ENCODE assay signal across 8 cellular contexts in the genomic region with DNA sequence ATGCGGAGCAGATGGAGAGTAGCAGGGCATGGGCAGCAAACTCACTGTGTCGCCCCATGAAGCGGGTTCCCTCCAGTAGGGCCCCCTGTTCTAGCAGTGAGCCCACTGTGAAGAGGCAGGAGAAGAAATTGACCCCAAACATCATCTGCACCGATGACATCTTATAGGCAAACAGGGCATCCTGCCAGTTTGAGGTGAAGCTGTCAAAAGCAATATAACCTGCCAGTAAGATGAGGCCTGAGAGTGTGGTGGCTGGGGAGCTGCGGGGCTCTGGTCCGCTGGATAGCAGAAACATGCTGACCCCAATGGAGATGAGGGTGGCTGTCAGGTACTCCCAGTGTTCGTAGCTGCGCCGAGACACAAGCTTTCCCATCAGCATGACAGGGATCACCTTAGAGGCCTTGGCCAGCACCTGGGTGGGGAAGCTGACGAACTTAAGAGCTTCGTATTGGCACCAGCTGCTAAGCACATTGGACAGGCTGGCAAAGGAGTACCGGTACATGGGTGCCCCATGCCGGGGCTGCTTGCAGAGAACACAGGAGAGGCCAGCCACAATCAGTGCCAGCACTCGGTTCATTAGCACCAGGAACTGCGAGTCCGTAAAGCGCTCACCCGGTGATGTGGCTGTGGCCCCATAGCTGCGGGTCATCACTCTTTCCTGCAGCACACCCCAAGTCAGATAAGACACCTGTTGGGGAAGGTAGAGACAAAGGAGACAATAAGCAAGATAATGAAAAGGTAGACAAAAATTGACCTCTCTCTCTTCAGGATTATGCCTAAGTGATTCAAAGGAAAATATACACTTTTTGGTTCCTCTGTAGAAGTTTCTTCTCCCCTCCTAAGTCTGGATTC. TPM values are rescaled to one million over a fixed set of nuclear protein-coding genes. Genes with fewer than 3 reads are reported as not detected.
DNase-seq lines count a peak whose midpoint lies in the region; ATAC-seq, FAIRE-seq and TF ChIP-seq lines count a peak whose summit lies in the region.

No MANE protein-coding gene starts in this region.

- peak overlapping the region; percentile 93 for H3K9ac ChIP-seq in HCT116 (ENCODE audit: low read length)
- H3K9ac ChIP-seq in keratinocyte (ENCODE audit: control insufficient read depth, extremely low read depth, insufficient read depth, low read length): peak overlapping the region; percentile 92

- DNase-seq in HCT116 (ENCODE audit: low read depth, low spot score) (no peak), keratinocyte (ENCODE audit: low read depth, low spot score) (no peak), NCI-H526 (lab: John Stamatoyannopoulos, UW) (no peak), esophagus squamous epithelium (lab: John Stamatoyannopoulos, UW) (no peak)
- DNase-seq in activated CD4-positive, alpha-beta T cell treated with anti-CD3 and anti-CD28 coated beads, Interleukin-2, amount 50 U/mL, for 4 hours: peak; percentile 29 to 30

- no peak for TF ChIP-seq RAD21 in HCT116 (IDR thresholded peaks at IDR 0.05; ENCODE audit: low read depth)

- H3K4me3 ChIP-seq in ACC112 (ENCODE audit: low read depth, low read length) (peak overlapping the region; percentile 93), HCT116 (replicated peaks in 1 of 2; ENCODE audit: low read depth in 1 of 2, low read length in 2 of 2) (peak overlapping the region; percentile 59 to 92; a peak in 2 of 4 replicates), keratinocyte (ENCODE audit: control insufficient read depth in 2 of 3, extremely low read depth in 1 of 3, insufficient read depth in 2 of 3, low read depth in 1 of 3, low read length in 3 of 3) (peak overlapping the region in 1 of 3 experiments; percentile 81), esophagus squamous epithelium (no peak overlapping the region)

- RAD21 ChIA-PET in HCT116 (lab: Charles Lee; ENCODE audit: low non-redundant PET in 1 of 2, low total read pairs in 2 of 2, uncharacterized antibody in 2 of 2, unreplicated experiment in 2 of 2): no interaction called here

- no peak for FAIRE-seq in keratinocyte (lab: Jason Lieb, UNC)

- TF ChIP-seq POLR2A in HCT116 (IDR thresholded peaks at IDR 0.05; ENCODE audit: borderline replicate concordance, extremely low read depth, insufficient read depth, insufficient read length): no peak
- TF ChIP-seq POLR2A in esophagus squamous epithelium (IDR thresholded peaks at IDR 0.05): no peak

- H3K9me1 ChIP-seq in keratinocyte (ENCODE audit: control insufficient read depth, extremely low read depth, insufficient read depth, low read length): peaks cover 2% of the 10 kb centered on the region

- no peak overlapping the region for H2AFZ ChIP-seq in ACC112 (ENCODE audit: low read length, unreplicated experiment)
- H2AFZ ChIP-seq in HCT116 (ENCODE audit: low read depth, low read length, poor library complexity, severe bottlenecking): no peak overlapping the region
- H2AFZ ChIP-seq in keratinocyte (ENCODE audit: control insufficient read depth, low read length): no peak overlapping the region

- H3K9me2 ChIP-seq in HCT116 (ENCODE audit: insufficient read depth): no peaks in the 10 kb centered on the region

- CTCF ChIA-PET in HCT116 (lab: Charles Lee): interaction anchor here (0.8 to 2.2 kb wide), 7 partner anchors 10 to 159 kb away, joined by 3 to 7 read pairs (median 3); a partner anchor contains a TSS

- WGBS in esophagus squamous epithelium, 2 donors: 54 to 67% methylated on average over 11 to 19 of the region's 19 CpGs

- H3K27me3 ChIP-seq in ACC112 (ENCODE audit: insufficient read depth, low read length): no peaks in the 10 kb centered on the region
- H3K27me3 ChIP-seq in HCT116 (ENCODE audit: insufficient read depth, low read length): no peaks in the 10 kb centered on the region
- H3K27me3 ChIP-seq in keratinocyte (ENCODE audit: control insufficient read depth, extremely low read depth, insufficient read depth, low read length): no peaks in the 10 kb centered on the region
- H3K27me3 ChIP-seq in esophagus squamous epithelium: no peaks in the 10 kb centered on the region

- H3K4me1 ChIP-seq in ACC112 (ENCODE audit: control insufficient read depth, insufficient read depth, low read length, unreplicated experiment) (peaks cover 37% of the 10 kb centered on the region), HCT116 (ENCODE audit: control insufficient read depth in 1 of 2, insufficient read depth in 2 of 2, low read length in 2 of 2) (peaks cover 2 to 25% of the 10 kb centered on the region in 2 experiments; a peak in 3 of 4 replicates), keratinocyte (ENCODE audit: control insufficient read depth, extremely low read depth, insufficient read depth, low read length) (peaks cover 18% of the 10 kb centered on the region), esophagus squamous epithelium (peaks cover 14 to 75% (median 21%) of the 10 kb centered on the region in 3 donors)

- H4K20me1 ChIP-seq in HCT116 (ENCODE audit: insufficient read depth) (peaks cover 41% of the 10 kb centered on the region; the same call in 1 of the 2 replicates), keratinocyte (ENCODE audit: control insufficient read depth, extremely low read depth, insufficient read depth, low read length) (peaks cover 57% of the 10 kb centered on the region)

- H3K79me2 ChIP-seq in ACC112 (ENCODE audit: control insufficient read depth, insufficient read depth, low read length, unreplicated experiment): peaks cover 29% of the 10 kb centered on the region
- peaks cover 42% of the 10 kb centered on the region for H3K79me2 ChIP-seq in HCT116 (ENCODE audit: insufficient read depth, low read length)
- peaks cover 45% of the 10 kb centered on the region for H3K79me2 ChIP-seq in keratinocyte (ENCODE audit: control insufficient read depth, insufficient read depth, low read length)

- BruUV-seq in HCT116 (replicated peaks; lab: Mats Ljungman, UMichigan): no TSS peak

- H3K36me3 ChIP-seq in ACC112 (ENCODE audit: insufficient read depth, low read length) (peaks cover 33% of the 10 kb centered on the region), HCT116 (ENCODE audit: control insufficient read depth in 1 of 2, insufficient read depth in 2 of 2, low read length in 2 of 2) (peaks cover 36 to 47% of the 10 kb centered on the region in 2 experiments), keratinocyte (ENCODE audit: control insufficient read depth in 2 of 2, extremely low read depth in 1 of 2, insufficient read depth in 2 of 2, low read length in 2 of 2) (peaks cover 43 to 62% of the 10 kb centered on the region in 2 experiments), esophagus squamous epithelium (peaks cover 37 to 75% (median 54%) of the 10 kb centered on the region in 3 donors)

- POLR2A ChIA-PET in HCT116 (lab: Charles Lee): interaction anchor here (1.1 to 3.4 kb wide), 3 partner anchors 8 to 13 kb away, joined by 3 to 74 read pairs (median 4); a partner anchor contains a TSS

- dilution Hi-C loops in keratinocyte (cut with MboI; ENCODE audit: extremely low pct_ligation_motif_present, low sequenced_read_pairs): no loop called here

- intact Hi-C loops in HCT116 (cut with micrococcal nuclease) (loop anchor here (5.0 kb wide), 1 partner anchor 158 kb away; no protein-coding TSS in a partner anchor), esophagus squamous epithelium (cut with DNase I) (loop anchor here (5.0 to 10.0 kb wide), 2 partner anchors 83 to 160 kb away; no protein-coding TSS in a partner anchor)

- peak overlapping the region; percentile 99 for H3K4me2 ChIP-seq in HCT116 (ENCODE audit: low read length)
- peak overlapping the region; percentile 98 for H3K4me2 ChIP-seq in keratinocyte (ENCODE audit: control insufficient read depth, extremely low read depth, insufficient read depth, low read depth, low read length)

- H3K9me3 ChIP-seq in HCT116 (ENCODE audit: control insufficient read depth in 1 of 2, insufficient read depth in 1 of 2, low read depth in 1 of 2, low read length in 2 of 2) (no peaks in the 10 kb centered on the region), keratinocyte (ENCODE audit: control insufficient read depth, low read depth, low read length) (no peaks in the 10 kb centered on the region), esophagus squamous epithelium (no peaks in the 10 kb centered on the region)

- TF ChIP-seq CTCF in HCT116 (IDR thresholded peaks at IDR 0.05 in 2 of 3, conservative IDR thresholded peaks at IDR 0.05 in 1 of 3; ENCODE audit: borderline replicate concordance in 1 of 3, insufficient read depth in 1 of 3, low read depth in 2 of 3, low read length in 2 of 3) (no peak), keratinocyte (optimal IDR thresholded peaks at IDR 0.05 in 1 of 3, IDR thresholded peaks at IDR 0.05 in 1 of 3, conservative IDR thresholded peaks at IDR 0.05 in 1 of 3; ENCODE audit: extremely low read depth in 1 of 3, insufficient read depth in 2 of 3, low read length in 3 of 3) (no peak), esophagus squamous epithelium (IDR thresholded peaks at IDR 0.05) (no peak)

- no peak overlapping the region for H3K27ac ChIP-seq in ACC112 (ENCODE audit: low read depth, low read length)
- H3K27ac ChIP-seq in HCT116 (ENCODE audit: low read depth, low read length): peak overlapping the region; percentile 95
- no peak overlapping the region for H3K27ac ChIP-seq in keratinocyte (ENCODE audit: control insufficient read depth, insufficient read depth, low read length)
- H3K27ac ChIP-seq in esophagus squamous epithelium: no peak overlapping the region

- ATAC-seq in HCT116 (peak; percentile 6), GM18519 (IDR thresholded peaks at IDR 0.05; ENCODE audit: low FRiP score, unreplicated experiment) (no peak), HG03457 (IDR thresholded peaks at IDR 0.05; ENCODE audit: unreplicated experiment) (no peak)

RNA-seq across cellular contexts. Expression of a gene that starts 2.1 kb away (rescaled TPM):
- 50.5 TPM for total RNA-seq in HCT116 (2021; ENCODE audit: unreplicated experiment)
- 35.2 and 47.5 TPM in 2 replicates for polyA plus RNA-seq in HCT116 (2012)
- 69.9 to 118 TPM (median 103 TPM) in 3 replicates for polyA plus RNA-seq in keratinocyte
- 11.2 TPM for polyA plus RNA-seq in keratinocyte (2011; ENCODE audit: low read depth)
- polyA plus RNA-seq in keratinocyte (2011; cell fraction: cytosol; rRNA removed): 59.9 and 66.5 TPM in 2 replicates
- 122 and 149 TPM in 2 replicates for polyA plus RNA-seq in keratinocyte (2011; cell fraction: nucleus; rRNA removed)
- 43.9 and 70.5 TPM in 2 replicates for polyA plus RNA-seq in keratinocyte (2012; ENCODE audit: low replicate concordance)
- polyA minus RNA-seq in keratinocyte: 66.7 to 107 TPM (median 100 TPM) in 3 replicates
- 81.3 TPM for polyA minus RNA-seq in keratinocyte (2011; cell fraction: cytosol; rRNA and poly(A)+ RNA removed)
- polyA minus RNA-seq in keratinocyte (2011; cell fraction: nucleus; rRNA and poly(A)+ RNA removed): 64.0 and 74.9 TPM in 2 replicates
- total RNA-seq in esophagus squamous epithelium: 10 to 100 TPM in 3 of 4 donors, 1 to 10 TPM in 1; 9.7 to 34.4 (median 21.2) TPM

RNA-seq across cellular contexts. Expression of a gene that starts 8.3 kb away (rescaled TPM):
- total RNA-seq in HCT116 (2021; ENCODE audit: unreplicated experiment) (2,554 TPM), esophagus squamous epithelium (100 to 1,000 TPM; 433 to 696 (median 601) TPM)
- 1,463 and 1,823 TPM in 2 replicates for polyA plus RNA-seq in HCT116 (2012)
- 653 to 1,215 TPM (median 1,089 TPM) in 3 replicates for polyA plus RNA-seq in keratinocyte
- 852 TPM for polyA plus RNA-seq in keratinocyte (2011; ENCODE audit: low read depth)
- 773 and 930 TPM in 2 replicates for polyA plus RNA-seq in keratinocyte (2011; cell fraction: cytosol; rRNA removed)
- 1,009 and 1,163 TPM in 2 replicates for polyA plus RNA-seq in keratinocyte (2011; cell fraction: nucleus; rRNA removed)
- 801 and 914 TPM in 2 replicates for polyA plus RNA-seq in keratinocyte (2012; ENCODE audit: low replicate concordance)
- polyA minus RNA-seq in keratinocyte: 444 to 942 TPM (median 851 TPM) in 3 replicates
- 482 TPM for polyA minus RNA-seq in keratinocyte (2011; cell fraction: cytosol; rRNA and poly(A)+ RNA removed)
- polyA minus RNA-seq in keratinocyte (2011; cell fraction: nucleus; rRNA and poly(A)+ RNA removed): 369 and 581 TPM in 2 replicates

RNA-seq across cellular contexts. Expression of a gene that starts 10.2 kb away (rescaled TPM):
- 7.6 TPM for total RNA-seq in HCT116 (2021; ENCODE audit: unreplicated experiment)
- polyA plus RNA-seq in HCT116 (2012): 6.2 and 8.2 TPM in 2 replicates
- polyA plus RNA-seq in keratinocyte: 5.7 to 7.3 TPM (median 6.5 TPM) in 3 replicates
- polyA plus RNA-seq in keratinocyte (2011; ENCODE audit: low read depth): 35.8 TPM
- 7.2 and 8.8 TPM in 2 replicates for polyA plus RNA-seq in keratinocyte (2011; cell fraction: cytosol; rRNA removed)
- polyA plus RNA-seq in keratinocyte (2011; cell fraction: nucleus; rRNA removed): 9.3 and 9.9 TPM in 2 replicates
- polyA plus RNA-seq in keratinocyte (2012; ENCODE audit: low replicate concordance): 8.9 and 12.1 TPM in 2 replicates
- 4.1 to 5.6 TPM (median 5.1 TPM) in 3 replicates for polyA minus RNA-seq in keratinocyte
- 12.7 TPM for polyA minus RNA-seq in keratinocyte (2011; cell fraction: cytosol; rRNA and poly(A)+ RNA removed)
- 3.7 and 5.3 TPM in 2 replicates for polyA minus RNA-seq in keratinocyte (2011; cell fraction: nucleus; rRNA and poly(A)+ RNA removed)
- total RNA-seq in esophagus squamous epithelium: 10 to 100 TPM in 3 of 4 donors, 1 to 10 TPM in 1; 8.6 to 11.2 (median 10.2) TPM

RNA-seq across cellular contexts. Expression of a gene that starts 15.1 kb away (rescaled TPM):
- not detected for total RNA-seq in HCT116 (2021; ENCODE audit: unreplicated experiment)
- polyA plus RNA-seq in HCT116 (2012): 0.34 and 0.35 TPM in 2 replicates
- not detected in 3 replicates for polyA plus RNA-seq in keratinocyte
- not detected for polyA plus RNA-seq in keratinocyte (2011; ENCODE audit: low read depth)
- polyA plus RNA-seq in keratinocyte (2011; cell fraction: cytosol; rRNA removed): not detected in 2 replicates
- not detected in 2 replicates for polyA plus RNA-seq in keratinocyte (2011; cell fraction: nucleus; rRNA removed)
- 0.25 TPM in 1 of 2 replicates, not detected in the other for polyA plus RNA-seq in keratinocyte (2012; ENCODE audit: low replicate concordance)
- not detected in 3 replicates for polyA minus RNA-seq in keratinocyte
- not detected for polyA minus RNA-seq in keratinocyte (2011; cell fraction: cytosol; rRNA and poly(A)+ RNA removed)
- not detected in 2 replicates for polyA minus RNA-seq in keratinocyte (2011; cell fraction: nucleus; rRNA and poly(A)+ RNA removed)
- total RNA-seq in esophagus squamous epithelium: not detected

RNA-seq across cellular contexts. Expression of a gene that starts 31.8 kb away (rescaled TPM):
- total RNA-seq in HCT116 (2021; ENCODE audit: unreplicated experiment) (67.6 TPM), esophagus squamous epithelium (10 to 100 TPM; 12.7 to 24.8 (median 22.3) TPM)
- 60.2 and 73.6 TPM in 2 replicates for polyA plus RNA-seq in HCT116 (2012)
- polyA plus RNA-seq in keratinocyte: 51.0 to 69.8 TPM (median 55.3 TPM) in 3 replicates
- 5.1 TPM for polyA plus RNA-seq in keratinocyte (2011; ENCODE audit: low read depth)
- polyA plus RNA-seq in keratinocyte (2011; cell fraction: cytosol; rRNA removed): 29.3 and 31.8 TPM in 2 replicates
- polyA plus RNA-seq in keratinocyte (2011; cell fraction: nucleus; rRNA removed): 81.3 and 83.5 TPM in 2 replicates
- 21.2 and 44.8 TPM in 2 replicates for polyA plus RNA-seq in keratinocyte (2012; ENCODE audit: low replicate concordance)
- 78.3 to 107 TPM (median 93.2 TPM) in 3 replicates for polyA minus RNA-seq in keratinocyte
- 54.3 TPM for polyA minus RNA-seq in keratinocyte (2011; cell fraction: cytosol; rRNA and poly(A)+ RNA removed)
- polyA minus RNA-seq in keratinocyte (2011; cell fraction: nucleus; rRNA and poly(A)+ RNA removed): 31.4 and 37.5 TPM in 2 replicates

Comparison
In these comparisons a context has a peak if more than half of its experiments do, and no peak if none do; other contexts are left out.
1. H3K4me3 ChIP-seq: peak in ACC112 (single experiment) and HCT116 (2 of 2); none in esophagus squamous epithelium (0 of 4).
2. DNase-seq: peak in activated CD4-positive, alpha-beta T cell treated with anti-CD3 and anti-CD28 coated beads, Interleukin-2, amount 50 U/mL, for 4 hours (2 of 2); none in HCT116 (single experiment), keratinocyte (single experiment), NCI-H526 (0 of 2) and esophagus squamous epithelium (single experiment).